ENCODE assay signal across 1 cellular context in genomic region chr5:57784106-57784505, GRCh38.
TF ChIP-seq lines count a peak whose summit lies in the region.

No MANE protein-coding gene starts in this region.

TF ChIP-seq in WTC11, 78 proteins besides CTCF, POLR2A, EP300 and RAD21:
- no peak for TF ChIP-seq E2F5 (CRISPR knock-in tag; IDR thresholded peaks at IDR 0.05)
- TF ChIP-seq, protein P1, sequence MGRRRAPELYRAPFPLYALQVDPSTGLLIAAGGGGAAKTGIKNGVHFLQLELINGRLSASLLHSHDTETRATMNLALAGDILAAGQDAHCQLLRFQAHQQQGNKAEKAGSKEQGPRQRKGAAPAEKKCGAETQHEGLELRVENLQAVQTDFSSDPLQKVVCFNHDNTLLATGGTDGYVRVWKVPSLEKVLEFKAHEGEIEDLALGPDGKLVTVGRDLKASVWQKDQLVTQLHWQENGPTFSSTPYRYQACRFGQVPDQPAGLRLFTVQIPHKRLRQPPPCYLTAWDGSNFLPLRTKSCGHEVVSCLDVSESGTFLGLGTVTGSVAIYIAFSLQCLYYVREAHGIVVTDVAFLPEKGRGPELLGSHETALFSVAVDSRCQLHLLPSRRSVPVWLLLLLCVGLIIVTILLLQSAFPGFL (CRISPR knock-in tag; IDR thresholded peaks at IDR 0.05; ENCODE audit: borderline replicate concordance), result no peak
TF ChIP-seq in WTC11: peak in this region for 0.
